ENCODE assay signal across 7 cellular contexts in the genomic region with DNA sequence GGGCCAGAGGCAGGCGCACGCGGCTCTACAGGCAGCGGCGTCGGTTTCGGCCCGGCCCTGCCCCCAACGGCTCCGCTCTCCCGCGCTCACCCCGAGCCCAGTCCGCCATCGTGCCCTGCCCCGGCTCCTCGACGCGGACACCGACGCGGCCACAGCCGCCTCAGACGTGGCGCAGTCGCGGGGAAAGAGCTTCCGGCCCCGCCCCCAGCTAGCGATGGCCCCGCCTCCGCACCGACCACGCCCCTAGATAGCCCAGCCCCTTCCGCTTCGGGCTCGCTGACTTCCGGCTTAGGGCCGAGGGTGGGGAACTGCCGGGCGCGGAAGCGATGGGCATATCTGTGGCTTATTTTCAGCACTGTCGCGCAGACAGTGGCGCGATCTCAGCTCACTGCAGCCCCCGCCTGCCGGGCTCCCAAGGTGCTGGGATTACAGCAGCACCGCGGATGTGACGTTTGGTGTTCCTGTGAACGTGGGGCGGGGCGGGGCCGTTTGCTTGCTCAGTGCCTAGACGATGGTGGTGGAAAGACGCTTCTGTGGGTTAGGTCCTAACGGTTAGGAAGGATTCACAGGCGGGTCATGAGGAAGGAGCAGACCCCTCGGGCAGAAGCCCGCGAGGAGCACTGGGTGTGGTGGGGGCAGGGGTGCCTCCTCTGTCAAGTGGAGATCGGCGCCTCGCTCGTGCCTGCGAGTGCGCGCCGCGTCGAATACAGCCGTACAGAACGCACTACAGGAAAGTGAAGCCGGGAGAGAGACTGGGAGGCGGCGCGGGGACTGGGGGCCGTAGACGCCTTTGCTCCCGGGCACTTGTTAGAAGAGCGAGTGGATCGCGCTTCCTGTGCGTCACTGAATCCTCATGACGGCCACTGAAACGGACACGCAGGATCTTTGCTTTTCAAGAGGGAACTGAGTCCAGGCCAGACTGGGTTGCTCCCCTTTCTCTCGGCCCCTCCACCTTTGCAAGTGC. TPM values are rescaled to one million over a fixed set of nuclear protein-coding genes. Genes with fewer than 3 reads are reported as not detected.
DNase-seq lines count a peak whose midpoint lies in the region; ATAC-seq, FAIRE-seq and TF ChIP-seq lines count a peak whose summit lies in the region.

A gene with protein sequence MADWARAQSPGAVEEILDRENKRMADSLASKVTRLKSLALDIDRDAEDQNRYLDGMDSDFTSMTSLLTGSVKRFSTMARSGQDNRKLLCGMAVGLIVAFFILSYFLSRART (minus strand): TSS at position 187 of the 964 bp plus-strand sequence. CDS start 78 bp downstream, at position 109.
A gene (plus strand): TSS at position 496 of the 964 bp plus-strand sequence. CDS start 1,147 bp downstream, outside the sequence.

- no peak for TF ChIP-seq CTCF in astrocyte of the cerebellum (IDR thresholded peaks at IDR 0.05; ENCODE audit: low read depth, low read length, missing control alignments)

- peak; percentile 99 for FAIRE-seq in GM18507 (lab: Jason Lieb, UNC)

- peak; percentile 99 for DNase-seq in GM18507 (ENCODE audit: extremely low spot score, insufficient read length, low read depth)
- peak; percentile 85 for DNase-seq in NCI-H2029 treated with DMSO at 0.1 percent for 48 hours (lab: John Stamatoyannopoulos, UW)
- peak; percentile 91 for DNase-seq in T-helper 9 cell
- DNase-seq in astrocyte of the cerebellum (ENCODE audit: low read depth): peak; percentile 90
- DNase-seq in hepatic stellate cell (ENCODE audit: low spot score): peak; percentile 98
- DNase-seq in renal cortical epithelial cell (ENCODE audit: low read depth): peak; percentile 96

- H3K4me3 ChIP-seq in astrocyte of the cerebellum (ENCODE audit: low read depth, low read length): peak within 1 kb of the TSS; percentile 94

- in situ Hi-C loops in astrocyte of the cerebellum (cut with HindIII; ENCODE audit: low sequenced_read_pairs): no loop called here

- peak; percentile 73 for ATAC-seq in HG02981 (IDR thresholded peaks at IDR 0.05; ENCODE audit: unreplicated experiment)

RNA-seq across cellular contexts. Expression of the first gene that starts in this region (rescaled TPM):
- total RNA-seq in renal cortical epithelial cell: 18.9 and 23.7 TPM in 2 replicates

RNA-seq across cellular contexts. Expression of the second gene that starts in this region (rescaled TPM):
- total RNA-seq in renal cortical epithelial cell: 144 and 162 TPM in 2 replicates

Comparison
In these comparisons a context has a peak if more than half of its experiments do, and no peak if none do; other contexts are left out.
1. Peak in every context shown above with its lines: DNase-seq, ATAC-seq and H3K4me3 ChIP-seq.